ENCODE assay signal across 8 cellular contexts in genomic region chr20:45911486-45912343, GRCh38. TPM values are rescaled to one million over a fixed set of nuclear protein-coding genes. Genes with fewer than 3 reads are reported as not detected.
DNase-seq lines count a peak whose midpoint lies in the region; ATAC-seq and TF ChIP-seq lines count a peak whose summit lies in the region.

TSS of gene PLTP (minus strand) at chr20:45912155. CDS start at chr20:45911452, 703 bp downstream.

- H3K27me3 ChIP-seq in gastroesophageal sphincter, result peaks cover 23% of the 10 kb centered on the region

- no peak for TF ChIP-seq EP300 in gastroesophageal sphincter (IDR thresholded peaks at IDR 0.05)

- peak; percentile 54 for DNase-seq in NCI-H1105 (lab: John Stamatoyannopoulos, UW)
- DNase-seq in activated gamma-delta T cell treated with Interleukin-2 at 50 U/mL for 16 hours, result peak; percentile 31

- peak within 1 kb of the TSS; percentile 2 to 89 (median 85) for H3K27ac ChIP-seq in gastroesophageal sphincter
- peak within 1 kb of the TSS; percentile 79 for H3K27ac ChIP-seq in urinary bladder (ENCODE audit: low read depth)

- H3K36me3 Mint-ChIP-seq in nephron (ENCODE audit: low read depth), result peaks cover 22% of the 10 kb centered on the region

- peaks cover 3% of the 10 kb centered on the region for H3K36me3 ChIP-seq in ES-I3 (ENCODE audit: insufficient read depth, low read length)
- peaks cover 0 to 6% of the 10 kb centered on the region in 2 donors for H3K36me3 ChIP-seq in gastroesophageal sphincter
- H3K36me3 ChIP-seq in urinary bladder (ENCODE audit: insufficient read depth), result no peaks in the 10 kb centered on the region

- H3K4me3 ChIP-seq in gastroesophageal sphincter (peak within 1 kb of the TSS; percentile 34 to 60), urinary bladder (ENCODE audit: low read depth, low read length) (peak within 1 kb of the TSS; percentile 41)

- peak within 1 kb of the TSS; percentile 44 to 91 (median 84) for H3K27ac Mint-ChIP-seq in nephron

- H3K9ac ChIP-seq in ES-I3 (ENCODE audit: low read depth, low read length), result peak within 1 kb of the TSS; percentile 73

- H3K9me3 Mint-ChIP-seq in nephron, result no peaks in the 10 kb centered on the region

- H3K4me3 Mint-ChIP-seq in nephron, result peak within 1 kb of the TSS; percentile 69 to 77 (median 75)

- ATAC-seq in gastroesophageal sphincter, result peak; percentile 35
- no peak for ATAC-seq in GM18870 (IDR thresholded peaks at IDR 0.05; ENCODE audit: unreplicated experiment)
- no peak for ATAC-seq in GM21619 (IDR thresholded peaks at IDR 0.05; ENCODE audit: unreplicated experiment)

- TF ChIP-seq POLR2A in gastroesophageal sphincter (IDR thresholded peaks at IDR 0.05), result peak; percentile 68 to 88

- H3K4me1 Mint-ChIP-seq in nephron, result peaks cover 17% of the 10 kb centered on the region

- no peaks in the 10 kb centered on the region for H3K27me3 Mint-ChIP-seq in nephron (ENCODE audit: low read depth)

- no peaks in the 10 kb centered on the region for H3K9me3 ChIP-seq in ES-I3 (ENCODE audit: control insufficient read depth, insufficient read depth, low read length)
- no peaks in the 10 kb centered on the region for H3K9me3 ChIP-seq in gastroesophageal sphincter

- H3K4me1 ChIP-seq in ES-I3 (ENCODE audit: insufficient read depth, low read length), result no peaks in the 10 kb centered on the region; the same call in 1 of the 2 replicates
- H3K4me1 ChIP-seq in gastroesophageal sphincter, result peaks cover 0 to 23% (median 5%) of the 10 kb centered on the region in 3 donors
- no peaks in the 10 kb centered on the region for H3K4me1 ChIP-seq in urinary bladder (ENCODE audit: insufficient read depth)

- 0 to 1% methylated on average over 4 to 13 of the region's 58 CpGs for WGBS in gastroesophageal sphincter (ENCODE audit: low coverage in 1 of 2), 2 donors
- WGBS in urinary bladder, result under 1% methylated on average over 58 of the region's 58 CpGs

- TF ChIP-seq CTCF in gastroesophageal sphincter (IDR thresholded peaks at IDR 0.05), result no peak
- no peak for TF ChIP-seq CTCF in nephron (IDR thresholded peaks at IDR 0.05; ENCODE audit: unreplicated experiment in 3 of 3)

RNA-seq across cellular contexts. Expression of gene PLTP, which starts in this region (rescaled TPM):
- total RNA-seq in gastroesophageal sphincter (100 to 1,000 TPM in 3 of 4 donors, 10 to 100 TPM in 1; 45.6 to 456 (median 177) TPM), urinary bladder (51.5 TPM)
- 221 TPM for polyA plus RNA-seq in urinary bladder
